In the genomic region with DNA sequence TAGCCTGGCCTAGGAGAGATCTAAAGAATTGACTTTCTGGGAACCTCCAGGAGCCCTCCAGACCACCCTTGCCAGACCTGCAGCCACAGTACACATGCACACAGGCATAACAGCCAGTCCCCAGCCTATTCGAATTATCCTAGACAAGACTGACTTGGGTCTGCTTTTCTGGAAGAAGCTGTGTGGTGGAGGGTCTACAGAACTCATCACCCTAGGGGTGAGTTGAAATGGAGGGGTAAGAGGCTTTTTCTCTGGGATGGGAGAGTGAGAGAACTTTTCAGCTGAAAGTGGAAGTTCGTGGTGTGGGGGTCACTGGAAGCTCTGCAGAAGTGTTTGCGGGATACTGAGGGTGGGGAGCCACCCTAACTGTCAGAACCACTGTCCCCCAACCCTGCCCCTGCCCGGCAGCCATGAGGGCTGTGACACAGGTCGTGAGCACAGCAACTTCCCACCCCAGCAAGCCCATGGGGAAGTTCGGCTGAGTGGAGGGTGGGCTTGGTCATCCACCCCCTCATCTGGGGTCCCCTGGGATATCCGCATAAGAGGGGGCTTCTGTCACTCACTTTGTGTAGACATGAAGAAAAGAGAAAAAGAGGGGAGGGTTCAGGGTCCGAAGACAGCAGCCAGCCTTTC, we compare ENCODE assay signal across 20 cellular contexts. TPM values are rescaled to one million over a fixed set of nuclear protein-coding genes. Genes with fewer than 3 reads are reported as not detected.
A peak's percentile ranks its signal among the peaks of the same experiment; 100 is the strongest.
DNase-seq lines count a peak whose midpoint lies in the region; ATAC-seq lines count a peak whose summit lies in the region.
"Had no signal": no experiment of that assay in that cellular context is flagged by ENCODE, and none has a peak within 500 bp of the region (broad histone marks: within the 10 kb centered on the region; RNA-seq: fewer than 3 reads in every experiment).

No MANE protein-coding gene starts in this region.

- peaks cover 94% of the 10 kb centered on the region for H3K27me3 Mint-ChIP-seq in activated CD4-positive, alpha-beta T cell treated with anti-CD3 and anti-CD28 coated beads, Interleukin-2, amount 10 ng/mL, durations not matched to agents 24 days and 14 days
- H3K27me3 Mint-ChIP-seq in IgD-negative memory B cell: peaks cover 74% of the 10 kb centered on the region
- peaks cover 92% of the 10 kb centered on the region for H3K27me3 Mint-ChIP-seq in central memory CD8-positive, alpha-beta T cell
- peaks cover 32 to 96% (median 67%) of the 10 kb centered on the region in 5 donors for H3K27me3 Mint-ChIP-seq in naive thymus-derived CD8-positive, alpha-beta T cell

- H3K4me1 Mint-ChIP-seq in activated CD4-positive, alpha-beta T cell treated with anti-CD3 and anti-CD28 coated beads, Interleukin-2, amount 10 ng/mL, durations not matched to agents 24 days and 14 days: peaks cover 30% of the 10 kb centered on the region
- peaks cover 9 to 25% (median 11%) of the 10 kb centered on the region in 3 donors for H3K4me1 Mint-ChIP-seq in IgD-negative memory B cell
- peaks cover 18% of the 10 kb centered on the region for H3K4me1 Mint-ChIP-seq in central memory CD8-positive, alpha-beta T cell
- H3K4me1 Mint-ChIP-seq in naive thymus-derived CD8-positive, alpha-beta T cell: peaks cover 20 to 49% (median 40%) of the 10 kb centered on the region in 4 donors

- intact Hi-C loops in activated CD4-positive, alpha-beta T cell treated with anti-CD3 and anti-CD28 coated beads, Interleukin-2, amount 10 ng/mL, durations not matched to agents 24 days and 14 days (cut with micrococcal nuclease): loop anchor here (5.0 to 10.0 kb wide), 3 partner anchors 153 to 636 kb away; a partner anchor contains a TSS

- POLR2A ChIA-PET in naive thymus-derived CD8-positive, alpha-beta T cell (lab: Charles Lee): interaction anchor here (0.6 kb wide), 1 partner anchor 53 kb away, joined by 3 read pairs; no protein-coding TSS in a partner anchor

- no peak for ATAC-seq in central memory CD8-positive, alpha-beta T cell (replicated peaks; ENCODE audit: extremely low read depth, poor library complexity, severe bottlenecking)
- no peak for ATAC-seq in naive thymus-derived CD8-positive, alpha-beta T cell

- peaks cover 1% of the 10 kb centered on the region for H3K36me3 Mint-ChIP-seq in activated CD4-positive, alpha-beta T cell treated with anti-CD3 and anti-CD28 coated beads, Interleukin-2, amount 10 ng/mL, durations not matched to agents 24 days and 14 days (ENCODE audit: low read depth)
- H3K36me3 Mint-ChIP-seq in IgD-negative memory B cell: peaks cover 1% of the 10 kb centered on the region
- H3K36me3 Mint-ChIP-seq in central memory CD8-positive, alpha-beta T cell (ENCODE audit: insufficient read depth): peaks cover 7% of the 10 kb centered on the region
- H3K36me3 Mint-ChIP-seq in naive thymus-derived CD8-positive, alpha-beta T cell: peaks cover 0 to 2% (median 0%) of the 10 kb centered on the region in 3 donors

- H3K4me3 Mint-ChIP-seq in activated CD4-positive, alpha-beta T cell treated with anti-CD3 and anti-CD28 coated beads, Interleukin-2, amount 10 ng/mL, durations not matched to agents 24 days and 14 days: no peak overlapping the region
- H3K4me3 Mint-ChIP-seq in IgD-negative memory B cell: peak overlapping the region in 2 of 4 donors; percentile 4 to 60
- peak overlapping the region; percentile 37 for H3K4me3 Mint-ChIP-seq in central memory CD8-positive, alpha-beta T cell
- H3K4me3 Mint-ChIP-seq in naive thymus-derived CD8-positive, alpha-beta T cell: peak overlapping the region in 7 of 10 donors; percentile 15 to 59 (median 48)
- H3K4me3 Mint-ChIP-seq: HFFc6 had no signal

- H3K9me3 Mint-ChIP-seq in activated CD4-positive, alpha-beta T cell treated with anti-CD3 and anti-CD28 coated beads, Interleukin-2, amount 10 ng/mL, durations not matched to agents 24 days and 14 days: no peaks in the 10 kb centered on the region
- H3K9me3 Mint-ChIP-seq in IgD-negative memory B cell: peaks cover 0 to 4% (median 0%) of the 10 kb centered on the region in 3 donors
- H3K9me3 Mint-ChIP-seq in central memory CD8-positive, alpha-beta T cell: no peaks in the 10 kb centered on the region
- no peaks in the 10 kb centered on the region for H3K9me3 Mint-ChIP-seq in naive thymus-derived CD8-positive, alpha-beta T cell
- H3K9me3 Mint-ChIP-seq: CD8-positive, alpha-beta memory T cell; HFFc6 had no signal

- peak overlapping the region; percentile 41 for H3K27ac Mint-ChIP-seq in activated CD4-positive, alpha-beta T cell treated with anti-CD3 and anti-CD28 coated beads, Interleukin-2, amount 10 ng/mL, durations not matched to agents 24 days and 14 days
- peak overlapping the region; percentile 4 to 83 (median 59) for H3K27ac Mint-ChIP-seq in IgD-negative memory B cell
- no peak overlapping the region for H3K27ac Mint-ChIP-seq in central memory CD8-positive, alpha-beta T cell (ENCODE audit: low read depth)
- H3K27ac Mint-ChIP-seq in naive thymus-derived CD8-positive, alpha-beta T cell: no peak overlapping the region
- H3K27ac Mint-ChIP-seq: HFFc6 had no signal

- DNase-seq in activated CD4-positive, alpha-beta T cell treated with anti-CD3 and anti-CD28 coated beads, Interleukin-2, amount 10 ng/mL, durations not matched to agents 24 days and 14 days: no peak
- no peak for DNase-seq in activated CD4-positive, alpha-beta T cell treated with anti-CD3 and anti-CD28 coated beads for 1 hour
- DNase-seq in central memory CD8-positive, alpha-beta T cell (ENCODE audit: low spot score in 2 of 2): no peak
- no peak for DNase-seq in naive thymus-derived CD8-positive, alpha-beta T cell
- DNase-seq in DMS 273 treated with DMSO at 0.1 percent for 48 hours (lab: John Stamatoyannopoulos, UW) (no peak), KG1 (lab: John Stamatoyannopoulos, UW) (no peak), NCI-H1436 (lab: John Stamatoyannopoulos, UW) (no peak)
- DNase-seq: Calu3; CD8-positive, alpha-beta memory T cell; GF-D8; HFFc6; NCI-H1694 treated with DMSO at 0.1 percent for 48 hours; NCI-H2081 treated with DMSO at 0.1 percent for 48 hours; NCI-H446; NCI-H526; SHP77 had no signal

RNA-seq across cellular contexts. Expression of a gene that starts 7.8 kb away (rescaled TPM):
- total RNA-seq in activated CD4-positive, alpha-beta T cell treated with anti-CD3 and anti-CD28 coated beads, Interleukin-2, amount 10 ng/mL, durations not matched to agents 24 days and 14 days: not detected in 2 replicates
- polyA plus RNA-seq in IgD-negative memory B cell: not detected
- total RNA-seq in naive thymus-derived CD8-positive, alpha-beta T cell: not detected
- polyA plus RNA-seq in naive thymus-derived CD8-positive, alpha-beta T cell: not detected
- total RNA-seq: Calu3; CD8-positive, alpha-beta memory T cell; H7; HFFc6; HT-29; M059J had no signal
- polyA plus RNA-seq: CD8-positive, alpha-beta memory T cell had no signal

Comparison
In these comparisons a context has a peak if more than half of its experiments do, and no peak if none do; other contexts are left out.
1. H3K27ac Mint-ChIP-seq: peak in activated CD4-positive, alpha-beta T cell treated with anti-CD3 and anti-CD28 coated beads, Interleukin-2, amount 10 ng/mL, durations not matched to agents 24 days and 14 days (single experiment) and IgD-negative memory B cell (3 of 3); none in central memory CD8-positive, alpha-beta T cell (single experiment) and naive thymus-derived CD8-positive, alpha-beta T cell (0 of 10).